1 cellular context compared by ENCODE assay signal in the genomic region with DNA sequence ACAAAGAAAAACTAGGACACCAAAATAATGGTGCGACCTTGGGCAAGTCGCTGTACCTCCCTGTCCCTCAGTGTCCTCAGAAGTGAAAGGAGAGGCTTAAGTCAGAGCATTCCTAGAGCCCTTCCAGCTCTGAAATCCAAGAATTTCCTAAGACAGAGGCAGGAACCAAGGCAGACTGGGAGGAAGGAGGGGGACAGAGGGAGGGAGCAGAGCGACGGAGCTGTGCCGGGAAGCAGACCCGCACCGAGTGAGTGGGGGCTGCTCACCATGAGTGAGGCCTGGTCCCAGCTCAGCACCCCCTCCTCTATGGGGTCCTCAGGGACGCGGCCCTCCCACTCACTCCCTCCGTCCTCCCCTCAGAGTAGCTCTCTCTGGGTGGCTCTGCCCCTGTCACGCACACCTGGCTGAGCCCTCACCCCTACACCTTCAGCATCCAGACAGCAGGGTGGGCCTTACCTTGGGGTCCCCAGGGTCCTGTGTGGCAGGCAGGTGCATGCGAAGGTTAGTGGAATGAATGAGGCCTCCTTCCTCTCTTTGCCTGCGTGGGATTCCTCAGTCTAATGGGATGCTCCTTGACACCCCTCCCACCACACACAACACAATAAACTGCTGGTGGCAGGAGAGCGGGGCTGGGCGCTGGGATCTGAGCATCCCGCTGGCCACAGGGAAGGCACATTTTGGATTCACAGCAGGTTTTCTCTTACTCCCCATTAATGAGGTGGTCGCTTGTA.
TF ChIP-seq lines count a peak whose summit lies in the region.

No MANE protein-coding gene starts in this region.

TF ChIP-seq in H1, 55 proteins besides CTCF, POLR2A, EP300 and RAD21:
- TF ChIP-seq CTBP2 (IDR thresholded peaks at IDR 0.05; ENCODE audit: borderline replicate concordance, insufficient read depth, insufficient read length, low read length) (peak; percentile 89), SRF (IDR thresholded peaks at IDR 0.05; ENCODE audit: low read depth, low read length) (no peak), RBBP5 (IDR thresholded peaks at IDR 0.05; ENCODE audit: borderline replicate concordance, low read depth, low read length) (0 out of 2 replicates have a peak, but pooled peaks have one; percentile 17), ASH2L (IDR thresholded peaks at IDR 0.05; ENCODE audit: low read length) (peak; percentile 14), BACH1 (IDR thresholded peaks at IDR 0.05; ENCODE audit: low read length) (no peak)
